26 cellular contexts compared by ENCODE assay signal in the genomic region with DNA sequence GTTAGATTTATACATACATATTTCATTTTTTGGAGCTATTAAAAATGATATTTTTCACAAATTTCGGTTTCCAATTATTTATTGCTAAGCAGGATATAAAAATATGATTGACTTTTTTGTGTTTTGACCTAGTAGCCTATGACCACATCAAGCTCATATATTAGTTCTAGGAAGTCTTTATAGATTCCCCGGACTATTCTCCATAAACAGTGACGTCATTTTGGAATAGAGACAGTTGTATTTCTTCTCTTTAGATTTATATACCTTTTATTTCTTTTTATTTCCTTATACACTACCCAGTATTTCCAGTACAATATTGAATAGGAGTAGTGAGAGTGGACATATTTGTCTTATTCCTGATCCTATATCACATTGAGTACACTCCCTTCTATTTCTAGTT. TPM values are rescaled to one million over a fixed set of nuclear protein-coding genes. Genes with fewer than 3 reads are reported as not detected.
DNase-seq lines count a peak whose midpoint lies in the region; ATAC-seq, FAIRE-seq and TF ChIP-seq lines count a peak whose summit lies in the region.
"Had no signal": no experiment of that assay in that cellular context is flagged by ENCODE, and none has a peak within 500 bp of the region (broad histone marks: within the 10 kb centered on the region; RNA-seq: fewer than 3 reads in every experiment).

No MANE protein-coding gene starts in this region.

- H4K20me1 ChIP-seq in HepG2 (ENCODE audit: insufficient read depth, low read length) = no peaks in the 10 kb centered on the region
- no peaks in the 10 kb centered on the region for H4K20me1 ChIP-seq in K562 (replicated peaks; ENCODE audit: control insufficient read depth, insufficient read depth, low read length)
- H4K20me1 ChIP-seq: BLaER1 had no signal

- H2AFZ ChIP-seq in HepG2 (ENCODE audit: low read length) (no peak overlapping the region), K562 (ENCODE audit: low read depth, low read length) (no peak overlapping the region)

- WGBS in HepG2 (ENCODE audit: low lambda C conversion rate) = 1% methylated on average over 3 of the region's 3 CpGs
- 46% methylated on average over 3 of the region's 3 CpGs for WGBS in right lobe of liver (ENCODE audit: insufficient coverage, low coverage, low lambda C conversion rate, missing lambda C conversion rate)
- 0% methylated on average over 3 of the region's 3 CpGs for WGBS in K562 (ENCODE audit: insufficient coverage, low coverage, missing lambda C conversion rate)

- ATAC-seq in HepG2 = no peak
- ATAC-seq in right lobe of liver = no peak
- ATAC-seq in K562 = no peak
- ATAC-seq in Right ventricle myocardium superior (ENCODE audit: poor library complexity) = no peak
- ATAC-seq: A549 had no signal

- H3K9ac ChIP-seq in HepG2 (ENCODE audit: insufficient read depth, low read depth, low read length) (no peak overlapping the region), K562 (ENCODE audit: insufficient read depth in 1 of 2, low read depth in 2 of 2, low read length in 2 of 2) (no peak overlapping the region)
- H3K9ac ChIP-seq: BLaER1 had no signal

- intact Hi-C loops in HepG2 (cut with micrococcal nuclease; ENCODE audit: unreplicated experiment) = no loop called here
- intact Hi-C loops in right lobe of liver (cut with DNase I) = no loop called here
- intact Hi-C loops in K562 (cut with micrococcal nuclease) = no loop called here
- intact Hi-C loops in Right ventricle myocardium superior (cut with DNase I) = no loop called here

- no peak for FAIRE-seq in HepG2 (lab: Jason Lieb, UNC)
- FAIRE-seq in K562 (lab: Jason Lieb, UNC) = no peak
- FAIRE-seq: A549, GM12891 had no signal

- H3K27me3 ChIP-seq in HepG2 (ENCODE audit: control insufficient read depth in 1 of 2, insufficient read depth in 2 of 2, low read length in 2 of 2) (no peaks in the 10 kb centered on the region), right lobe of liver (no peaks in the 10 kb centered on the region), K562 (ENCODE audit: control insufficient read depth in 2 of 2, insufficient read depth in 2 of 2, low read length in 2 of 2) (no peaks in the 10 kb centered on the region)
- H3K27me3 ChIP-seq: BE2C, BLaER1 had no signal

- TF ChIP-seq POLR2A in HepG2 (IDR thresholded peaks at IDR 0.05; ENCODE audit: insufficient read depth in 1 of 2, low read depth in 2 of 2, low read length in 2 of 2) (no peak), right lobe of liver (IDR thresholded peaks at IDR 0.05) (no peak), K562 (conservative IDR thresholded peaks at IDR 0.05) (no peak)

- no peaks in the 10 kb centered on the region for H3K79me2 ChIP-seq in HepG2 (ENCODE audit: insufficient read depth, low read length)
- no peaks in the 10 kb centered on the region for H3K79me2 ChIP-seq in K562 (ENCODE audit: control insufficient read depth, insufficient read depth, low read length)

- TF ChIP-seq RAD21 in HepG2 (CRISPR knock-in tag; IDR thresholded peaks at IDR 0.05) (no peak), K562 (CRISPR knock-in tag; conservative IDR thresholded peaks at IDR 0.05 in 1 of 2, IDR thresholded peaks at IDR 0.05 in 1 of 2) (no peak)

- H3K36me3 ChIP-seq in HepG2 (replicated peaks in 1 of 2; ENCODE audit: control insufficient read depth in 1 of 2, insufficient read depth in 2 of 2, low read length in 2 of 2) = no peaks in the 10 kb centered on the region
- no peaks in the 10 kb centered on the region for H3K36me3 ChIP-seq in right lobe of liver
- no peaks in the 10 kb centered on the region for H3K36me3 ChIP-seq in K562 (ENCODE audit: control insufficient read depth, insufficient read depth, low read length)
- H3K36me3 ChIP-seq: BE2C, BLaER1 had no signal

- H3K9me3 ChIP-seq in HepG2 (ENCODE audit: low read length) (no peaks in the 10 kb centered on the region), right lobe of liver (no peaks in the 10 kb centered on the region), K562 (replicated peaks; ENCODE audit: control insufficient read depth, insufficient read depth, low read depth, low read length) (no peaks in the 10 kb centered on the region)
- H3K9me3 ChIP-seq: A549, BE2C, BLaER1 had no signal

- H3K27ac ChIP-seq in HepG2 (ENCODE audit: extremely low read length, insufficient read depth, low read length) (no peak overlapping the region), right lobe of liver (no peak overlapping the region), K562 (ENCODE audit: extremely low read depth, low read depth, low read length) (no peak overlapping the region)
- H3K27ac ChIP-seq: 22Rv1, A549, BLaER1 had no signal

- no TSS peak for BruUV-seq in HepG2 (replicated peaks; lab: Mats Ljungman, UMichigan)
- BruUV-seq in K562 (replicated peaks; lab: Mats Ljungman, UMichigan) = no TSS peak

- POLR2A ChIA-PET in HepG2 (lab: Yijun Ruan, JAX) (no interaction called here), K562 (lab: Yijun Ruan, JAX) (no interaction called here)

- no peak for TF ChIP-seq CTCF in HepG2 (CRISPR knock-in tag; IDR thresholded peaks at IDR 0.05)
- no peak for TF ChIP-seq CTCF in right lobe of liver (IDR thresholded peaks at IDR 0.05)
- no peak for TF ChIP-seq CTCF in K562 (IDR thresholded peaks at IDR 0.05 in 2 of 3, conservative IDR thresholded peaks at IDR 0.05 in 1 of 3; ENCODE audit: insufficient read depth in 2 of 3, low read depth in 1 of 3, low read length in 3 of 3)

- H3K4me3 ChIP-seq in HepG2 (replicated peaks in 1 of 3; ENCODE audit: insufficient read depth in 1 of 3, low read depth in 2 of 3, low read length in 3 of 3) (no peak overlapping the region), right lobe of liver (no peak overlapping the region), K562 (no peak overlapping the region)
- H3K4me3 ChIP-seq: A549, BLaER1 had no signal

- H3K4me1 ChIP-seq in HepG2 (ENCODE audit: insufficient read depth, low read length) = no peaks in the 10 kb centered on the region
- H3K4me1 ChIP-seq in right lobe of liver = no peaks in the 10 kb centered on the region
- H3K4me1 ChIP-seq in K562 (replicated peaks in 1 of 2; ENCODE audit: control insufficient read depth in 2 of 2, insufficient read depth in 2 of 2, low read length in 2 of 2) = no peaks in the 10 kb centered on the region
- H3K4me1 ChIP-seq: A549, BE2C, BLaER1 had no signal

- CTCF ChIA-PET in HepG2 (lab: Yijun Ruan, JAX; ENCODE audit: low intra/inter-chr PET ratio, low total read pairs) = no interaction called here
- CTCF ChIA-PET in K562 (lab: Yijun Ruan, JAX; ENCODE audit: low intra/inter-chr PET ratio) = no interaction called here

- no peaks in the 10 kb centered on the region for H3K9me1 ChIP-seq in K562 (ENCODE audit: control insufficient read depth, insufficient read depth, low read length)

- TF ChIP-seq EP300 in HepG2 (IDR thresholded peaks at IDR 0.05; ENCODE audit: low read depth in 2 of 2, low read length in 2 of 2) (no peak), HepG2 (CRISPR knock-in tag; IDR thresholded peaks at IDR 0.05; ENCODE audit: borderline replicate concordance) (no peak), K562 (IDR thresholded peaks at IDR 0.05; ENCODE audit: low read length) (no peak)

- DNase-seq in HepG2 (ENCODE audit: low spot score) = no peak
- DNase-seq in right lobe of liver = no peak
- no peak for DNase-seq in K562 (ENCODE audit: extremely low read depth in 1 of 4, low spot score in 3 of 4)
- no peak for DNase-seq in NCI-H2227 (lab: John Stamatoyannopoulos, UW; ENCODE audit: unreplicated experiment)
- DNase-seq in Right ventricle myocardium superior = no peak
- DNase-seq: AML-193; BE2C; C1 segment of cervical spinal cord; CD4-positive, alpha-beta memory T cell; CD4-positive, CD25-positive, alpha-beta regulatory T cell; CD8-positive, alpha-beta memory T cell; COR-L47; DMS 273 treated with DMSO at 0.1 percent for 48 hours; DMS153; DMS53; DMS79; DND-41; EL; GDM1 had no signal

- in situ Hi-C loops in HepG2 (cut with HindIII; ENCODE audit: extremely low pct_ligation_motif_present, low pct_unique_long_range_greater_than_20kb) = no loop called here
- in situ Hi-C loops in K562 (cut with MboI) = no loop called here

- H3K4me2 ChIP-seq in HepG2 (ENCODE audit: low read depth, low read length) (no peak overlapping the region), K562 (ENCODE audit: insufficient read depth, low read length) (no peak overlapping the region)
- H3K4me2 ChIP-seq: A549, BLaER1 had no signal

RNA-seq across cellular contexts. Expression of a gene that starts 31.8 kb away (rescaled TPM):
- not detected in 2 replicates for total RNA-seq in HepG2 (2016; rRNA removed; fragmentation: Illumina TruSeq; extraction: Trizol)
- not detected in 2 replicates for total RNA-seq in HepG2 (2016; cell fraction: cytosol; rRNA removed; fragmentation: Illumina TruSeq; extraction: Trizol; ENCODE audit: low read depth)
- total RNA-seq in HepG2 (2016; cell fraction: insoluble cytoplasmic fraction; rRNA removed; fragmentation: Illumina TruSeq; extraction: Trizol) = not detected in 2 replicates
- not detected in 2 replicates for total RNA-seq in HepG2 (2016; cell fraction: membrane; rRNA removed; fragmentation: Illumina TruSeq; extraction: Trizol)
- not detected in 2 replicates for total RNA-seq in HepG2 (2016; cell fraction: nucleus; rRNA removed; fragmentation: Illumina TruSeq; extraction: Trizol)
- polyA plus RNA-seq in HepG2 (2011; rRNA removed) = not detected in 2 replicates
- polyA plus RNA-seq in HepG2 (2011; cell fraction: cytosol; rRNA removed) = not detected in 2 replicates
- polyA plus RNA-seq in HepG2 (2011; cell fraction: nucleus; rRNA removed) = not detected in 2 replicates
- polyA plus RNA-seq in HepG2 (2012) = not detected in 2 replicates
- not detected in 2 replicates for polyA plus RNA-seq in HepG2 (2016; cell fraction: cytosol; fragmentation: Illumina TruSeq; extraction: Trizol; ENCODE audit: low read depth)
- polyA plus RNA-seq in HepG2 (2016; cell fraction: insoluble cytoplasmic fraction; fragmentation: Illumina TruSeq; extraction: Trizol; ENCODE audit: low read depth) = not detected in 2 replicates
- polyA plus RNA-seq in HepG2 (2016; cell fraction: membrane; fragmentation: Illumina TruSeq; extraction: Trizol; ENCODE audit: low read depth) = not detected in 2 replicates
- not detected in 2 replicates for polyA plus RNA-seq in HepG2 (2016; cell fraction: nucleus; fragmentation: Illumina TruSeq; extraction: Trizol; ENCODE audit: insufficient read depth, low read depth)
- not detected in 2 replicates for polyA minus RNA-seq in HepG2 (2011; rRNA and poly(A)+ RNA removed; ENCODE audit: low replicate concordance)
- polyA minus RNA-seq in HepG2 (2011; cell fraction: cytosol; rRNA and poly(A)+ RNA removed) = not detected in 2 replicates
- not detected in 2 replicates for polyA minus RNA-seq in HepG2 (2011; cell fraction: nucleus; rRNA and poly(A)+ RNA removed)
- total RNA-seq in right lobe of liver = not detected
- 0.97 and 2.9 TPM in 2 replicates for total RNA-seq in K562 (2011; cell fraction: chromatin; rRNA removed; ENCODE audit: low replicate concordance)
- 0.50 and 0.79 TPM in 2 replicates for total RNA-seq in K562 (2011; cell fraction: nucleolus; rRNA removed)
- total RNA-seq in K562 (2011; cell fraction: nucleoplasm; rRNA removed) = 1.8 and 3.1 TPM in 2 replicates
- total RNA-seq in K562 (2014; rRNA removed) = 1.6 and 2.0 TPM in 2 replicates
- 2.4 and 3.1 TPM in 2 replicates for total RNA-seq in K562 (2014; rRNA removed; fragmentation: Illumina TruSeq; extraction: Trizol)
- 2.7 and 2.8 TPM in 2 replicates for total RNA-seq in K562 (2015; rRNA removed; fragmentation: Illumina TruSeq; extraction: Trizol)
- total RNA-seq in K562 (2021) = 1.5 TPM in 2 replicates
- polyA plus RNA-seq in K562 (2011; rRNA removed) = 0.66 and 3.3 TPM in 2 replicates
- 0.28 and 0.37 TPM in 2 replicates for polyA plus RNA-seq in K562 (2011; cell fraction: cytosol; rRNA removed)
- 0.62 and 1.7 TPM in 2 replicates for polyA plus RNA-seq in K562 (2011; cell fraction: nucleus; rRNA removed)
- polyA plus RNA-seq in K562 (2012) = 1.9 and 3.2 TPM in 2 replicates
- 2.1 and 2.7 TPM in 2 replicates for polyA plus RNA-seq in K562 (2014; fragmentation: Illumina TruSeq; extraction: Trizol)
- polyA plus RNA-seq in K562 (2014; fragmentation: Nextera tagmentation; extraction: Ambion mirVana) = under 1 TPM; 0.25 to 0.53 TPM
- polyA plus RNA-seq in K562 (2014; rRNA removed) = 2.3 and 2.5 TPM in 2 replicates
- polyA minus RNA-seq in K562 (2011; rRNA and poly(A)+ RNA removed) = 0.75 and 2.4 TPM in 2 replicates
- polyA minus RNA-seq in K562 (2011; cell fraction: cytosol; rRNA and poly(A)+ RNA removed) = 0.36 and 1.0 TPM in 2 replicates
- polyA minus RNA-seq in K562 (2011; cell fraction: nucleus; rRNA and poly(A)+ RNA removed) = 0.33 and 0.81 TPM in 2 replicates
- total RNA-seq in Right ventricle myocardium superior = not detected
- total RNA-seq: A172; CD4-positive, alpha-beta memory T cell; CD4-positive, CD25-positive, alpha-beta regulatory T cell; CD8-positive, alpha-beta memory T cell; G401 had no signal
- polyA plus RNA-seq: A549; CD14-positive monocyte; CD4-positive, alpha-beta memory T cell; CD4-positive, CD25-positive, alpha-beta regulatory T cell; CD8-positive, alpha-beta memory T cell had no signal
